In the genomic region with DNA sequence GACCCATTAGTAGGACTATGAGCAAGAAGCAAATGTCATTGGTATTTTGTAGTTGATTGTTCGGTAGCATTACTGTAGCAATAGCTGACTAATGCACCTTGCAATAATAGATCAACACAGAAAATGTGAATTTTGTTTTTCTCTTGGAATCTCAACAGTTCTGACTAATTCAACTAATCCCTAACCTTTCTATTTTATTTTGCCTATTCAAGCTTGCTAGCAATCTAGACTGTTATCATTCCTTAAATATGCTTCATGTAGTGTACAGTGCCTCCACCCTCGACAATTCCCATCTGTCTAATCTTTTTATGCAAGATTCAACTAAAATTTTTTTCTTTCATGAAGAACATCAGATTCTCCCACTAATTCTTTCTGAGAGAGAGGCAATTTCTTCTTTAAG, we compare ENCODE assay signal across 27 cellular contexts.
DNase-seq lines count a peak whose midpoint lies in the region; ATAC-seq, FAIRE-seq and TF ChIP-seq lines count a peak whose summit lies in the region.
"Had no signal": no experiment of that assay in that cellular context is flagged by ENCODE, and none has a peak within 500 bp of the region (broad histone marks: within the 10 kb centered on the region; RNA-seq: fewer than 3 reads in every experiment).

No MANE protein-coding gene starts in this region.

- peak overlapping the region; percentile 7; the same call in 1 of the 3 replicates for H3K4me2 ChIP-seq in A549
- H3K4me2 ChIP-seq: BLaER1 treated with 17β-estradiol and CSF1 and Interleukin-3, amounts not matched to agents 10 nM and 100 nM had no signal

- H3K4me3 Mint-ChIP-seq in nephron: no peak overlapping the region
- H3K4me3 Mint-ChIP-seq in activated T-cell treated with anti-CD3 and anti-CD28 coated beads, Interleukin-2, amount 50 U/mL, for 72 hours: no peak overlapping the region
- H3K4me3 Mint-ChIP-seq: CD14-positive monocyte; CD4-positive, alpha-beta T cell; CD8-positive, alpha-beta memory T cell; H9; HFFc6 had no signal

- no peaks in the 10 kb centered on the region for H3K27me3 Mint-ChIP-seq in nephron (ENCODE audit: low read depth)
- H3K27me3 Mint-ChIP-seq in activated T-cell treated with anti-CD3 and anti-CD28 coated beads, Interleukin-2, amount 50 U/mL, for 72 hours (ENCODE audit: low read depth): peaks cover 15% of the 10 kb centered on the region

- peaks cover 82% of the 10 kb centered on the region for H3K4me1 Mint-ChIP-seq in nephron
- H3K4me1 Mint-ChIP-seq in activated T-cell treated with anti-CD3 and anti-CD28 coated beads, Interleukin-2, amount 50 U/mL, for 72 hours (ENCODE audit: low read depth): no peaks in the 10 kb centered on the region
- H3K4me1 Mint-ChIP-seq: CD14-positive monocyte; CD8-positive, alpha-beta memory T cell had no signal

- CTCF ChIA-PET in A549 (lab: Yijun Ruan, JAX): no interaction called here

- no peak overlapping the region for H3K27ac ChIP-seq in A549
- H3K27ac ChIP-seq: BLaER1 treated with 17β-estradiol and CSF1 and Interleukin-3, amounts not matched to agents 10 nM and 100 nM; GM23248 had no signal

- no peaks in the 10 kb centered on the region for H3K36me3 Mint-ChIP-seq in nephron (ENCODE audit: low read depth)
- H3K36me3 Mint-ChIP-seq in activated T-cell treated with anti-CD3 and anti-CD28 coated beads, Interleukin-2, amount 50 U/mL, for 72 hours (ENCODE audit: insufficient read depth in 2 of 2): no peaks in the 10 kb centered on the region
- H3K36me3 Mint-ChIP-seq: CD14-positive monocyte; CD8-positive, alpha-beta memory T cell had no signal

- H3K9me3 ChIP-seq in A549: no peaks in the 10 kb centered on the region
- H3K9me3 ChIP-seq: BE2C; BLaER1 treated with 17β-estradiol and CSF1 and Interleukin-3, amounts not matched to agents 10 nM and 100 nM had no signal

- peak overlapping the region; percentile 61 to 83 (median 74) for H3K27ac Mint-ChIP-seq in nephron
- H3K27ac Mint-ChIP-seq in activated T-cell treated with anti-CD3 and anti-CD28 coated beads, Interleukin-2, amount 50 U/mL, for 72 hours: no peak overlapping the region
- H3K27ac Mint-ChIP-seq: CD14-positive monocyte; CD4-positive, alpha-beta T cell; CD8-positive, alpha-beta memory T cell; H9; HFFc6 had no signal

- no peak overlapping the region for H3K4me3 ChIP-seq in A549
- H3K4me3 ChIP-seq in fibroblast of villous mesenchyme (ENCODE audit: low read depth, low read length): no peak overlapping the region
- H3K4me3 ChIP-seq: BLaER1 treated with 17β-estradiol and CSF1 and Interleukin-3, amounts not matched to agents 10 nM and 100 nM; GM23248 had no signal

- H3K9me3 Mint-ChIP-seq in nephron: no peaks in the 10 kb centered on the region
- H3K9me3 Mint-ChIP-seq in activated T-cell treated with anti-CD3 and anti-CD28 coated beads, Interleukin-2, amount 50 U/mL, for 72 hours: no peaks in the 10 kb centered on the region
- H3K9me3 Mint-ChIP-seq: CD4-positive, alpha-beta T cell; H9; HFFc6 had no signal

- no peak for TF ChIP-seq EP300 in A549 (IDR thresholded peaks at IDR 0.05)

- DNase-seq in A549 (ENCODE audit: low read depth in 1 of 2, low spot score in 1 of 2): no peak
- DNase-seq in fibroblast of villous mesenchyme (ENCODE audit: low read depth): peak; percentile 62
- no peak for DNase-seq in H4 (ENCODE audit: low spot score)
- no peak for DNase-seq in activated T-cell treated with anti-CD3 and anti-CD28 coated beads, Interleukin-2, amount 50 U/mL, for 72 hours
- no peak for DNase-seq in NK-92 (lab: John Stamatoyannopoulos, UW; ENCODE audit: unreplicated experiment)
- DNase-seq: ACHN; AML-193; BE2C; Calu3; CD4-positive, alpha-beta T cell; CD8-positive, alpha-beta memory T cell; DMS153; DND-41; GM23248; H9; HFFc6 had no signal

- H3K4me1 ChIP-seq in A549: peaks cover 85% of the 10 kb centered on the region
- H3K4me1 ChIP-seq: BLaER1 treated with 17β-estradiol and CSF1 and Interleukin-3, amounts not matched to agents 10 nM and 100 nM had no signal

- WGBS in A549 (ENCODE audit: missing lambda C conversion rate): 85% methylated on average over 2 of the region's 2 CpGs

- TF ChIP-seq CTCF in A549 (IDR thresholded peaks at IDR 0.05) (no peak), fibroblast of villous mesenchyme (IDR thresholded peaks at IDR 0.05; ENCODE audit: insufficient read depth, low read depth, low read length) (no peak), nephron (IDR thresholded peaks at IDR 0.05; ENCODE audit: unreplicated experiment in 3 of 3) (no peak)

- no peak for TF ChIP-seq POLR2A in A549 (IDR thresholded peaks at IDR 0.05; ENCODE audit: low read length)

- peak; percentile 39 for FAIRE-seq in A549 (lab: Jason Lieb, UNC)
- FAIRE-seq in endometrium (lab: Jason Lieb, UNC): peak; percentile 4
- FAIRE-seq: A204.1, G401.6, GM12892, GM19239, H1 had no signal

- TF ChIP-seq RAD21 in A549 (conservative IDR thresholded peaks at IDR 0.05 in 1 of 2, IDR thresholded peaks at IDR 0.05 in 1 of 2): no peak

- ATAC-seq in A549 (no peak), HG02610 (IDR thresholded peaks at IDR 0.05; ENCODE audit: unreplicated experiment) (no peak)
- no peak for ATAC-seq in activated T-cell treated with anti-CD3 and anti-CD28 coated beads, Interleukin-2, amount 50 U/mL, for 72 hours (replicated peaks in 1 of 2)
- ATAC-seq: HCT116 had no signal

- POLR2A ChIA-PET in A549 (lab: Yijun Ruan, JAX): no interaction called here

TF ChIP-seq in A549, 52 proteins besides CTCF, POLR2A, EP300 and RAD21:
- TF ChIP-seq HEYL (CRISPR knock-in tag; IDR thresholded peaks at IDR 0.05): no peak
- TF ChIP-seq PHF8 (IDR thresholded peaks at IDR 0.05; ENCODE audit: borderline replicate concordance, low read depth): no peak
- no peak for TF ChIP-seq HOXB5 (CRISPR knock-in tag; IDR thresholded peaks at IDR 0.05)
- no peak for TF ChIP-seq CBX2 (IDR thresholded peaks at IDR 0.05; ENCODE audit: borderline replicate concordance, low read depth)
- TF ChIP-seq JUNB (IDR thresholded peaks at IDR 0.05): no peak
- TF ChIP-seq, protein P1, sequence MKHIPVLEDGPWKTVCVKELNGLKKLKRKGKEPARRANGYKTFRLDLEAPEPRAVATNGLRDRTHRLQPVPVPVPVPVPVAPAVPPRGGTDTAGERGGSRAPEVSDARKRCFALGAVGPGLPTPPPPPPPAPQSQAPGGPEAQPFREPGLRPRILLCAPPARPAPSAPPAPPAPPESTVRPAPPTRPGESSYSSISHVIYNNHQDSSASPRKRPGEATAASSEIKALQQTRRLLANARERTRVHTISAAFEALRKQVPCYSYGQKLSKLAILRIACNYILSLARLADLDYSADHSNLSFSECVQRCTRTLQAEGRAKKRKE (CRISPR knock-in tag; IDR thresholded peaks at IDR 0.05; ENCODE audit: low read depth): no peak
- TF ChIP-seq ESRRA (IDR thresholded peaks at IDR 0.05; ENCODE audit: borderline replicate concordance, low read length): no peak
- TF ChIP-seq, protein P2, sequence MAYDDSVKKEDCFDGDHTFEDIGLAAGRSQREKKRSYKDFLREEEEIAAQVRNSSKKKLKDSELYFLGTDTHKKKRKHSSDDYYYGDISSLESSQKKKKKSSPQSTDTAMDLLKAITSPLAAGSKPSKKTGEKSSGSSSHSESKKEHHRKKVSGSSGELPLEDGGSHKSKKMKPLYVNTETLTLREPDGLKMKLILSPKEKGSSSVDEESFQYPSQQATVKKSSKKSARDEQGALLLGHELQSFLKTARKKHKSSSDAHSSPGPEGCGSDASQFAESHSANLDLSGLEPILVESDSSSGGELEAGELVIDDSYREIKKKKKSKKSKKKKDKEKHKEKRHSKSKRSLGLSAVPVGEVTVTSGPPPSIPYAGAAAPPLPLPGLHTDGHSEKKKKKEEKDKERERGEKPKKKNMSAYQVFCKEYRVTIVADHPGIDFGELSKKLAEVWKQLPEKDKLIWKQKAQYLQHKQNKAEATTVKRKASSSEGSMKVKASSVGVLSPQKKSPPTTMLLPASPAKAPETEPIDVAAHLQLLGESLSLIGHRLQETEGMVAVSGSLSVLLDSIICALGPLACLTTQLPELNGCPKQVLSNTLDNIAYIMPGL (CRISPR knock-in tag; IDR thresholded peaks at IDR 0.05; ENCODE audit: borderline replicate concordance): no peak
- TF ChIP-seq, protein P3, sequence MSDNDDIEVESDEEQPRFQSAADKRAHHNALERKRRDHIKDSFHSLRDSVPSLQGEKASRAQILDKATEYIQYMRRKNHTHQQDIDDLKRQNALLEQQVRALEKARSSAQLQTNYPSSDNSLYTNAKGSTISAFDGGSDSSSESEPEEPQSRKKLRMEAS (IDR thresholded peaks at IDR 0.05): no peak
- TF ChIP-seq, protein P4, sequence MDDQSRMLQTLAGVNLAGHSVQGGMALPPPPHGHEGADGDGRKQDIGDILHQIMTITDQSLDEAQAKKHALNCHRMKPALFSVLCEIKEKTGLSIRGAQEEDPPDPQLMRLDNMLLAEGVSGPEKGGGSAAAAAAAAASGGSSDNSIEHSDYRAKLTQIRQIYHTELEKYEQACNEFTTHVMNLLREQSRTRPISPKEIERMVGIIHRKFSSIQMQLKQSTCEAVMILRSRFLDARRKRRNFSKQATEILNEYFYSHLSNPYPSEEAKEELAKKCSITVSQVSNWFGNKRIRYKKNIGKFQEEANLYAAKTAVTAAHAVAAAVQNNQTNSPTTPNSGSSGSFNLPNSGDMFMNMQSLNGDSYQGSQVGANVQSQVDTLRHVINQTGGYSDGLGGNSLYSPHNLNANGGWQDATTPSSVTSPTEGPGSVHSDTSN (IDR thresholded peaks at IDR 0.05): no peak
- no peak for TF ChIP-seq CHD4 (IDR thresholded peaks at IDR 0.05; ENCODE audit: borderline replicate concordance)
- TF ChIP-seq KDM1A (IDR thresholded peaks at IDR 0.05; ENCODE audit: low read depth): no peak
- no peak for TF ChIP-seq JUN (IDR thresholded peaks at IDR 0.05)
